In genomic region chr2:126645211-126645618, GRCh38 we compare ENCODE assay signal across 1 cellular context.
A peak's percentile ranks its signal among the peaks of the same experiment; 100 is the strongest.
TF ChIP-seq lines count a peak whose summit lies in the region.

No MANE protein-coding gene starts in this region.

TF ChIP-seq in K562, 482 proteins besides CTCF, POLR2A, EP300 and RAD21 (continues in another document):
- TF ChIP-seq ZNF586 (CRISPR knock-in tag; conservative IDR thresholded peaks at IDR 0.05) (no peak), CEBPG (CRISPR knock-in tag; IDR thresholded peaks at IDR 0.05) (no peak), CEBPG (tag; conservative IDR thresholded peaks at IDR 0.05 in 1 of 2, IDR thresholded peaks at IDR 0.05 in 1 of 2) (no peak), TFE3 (CRISPR knock-in tag; IDR thresholded peaks at IDR 0.05) (no peak), TBP (optimal IDR thresholded peaks at IDR 0.05; ENCODE audit: low read depth, low read length) (peak; percentile 48), NR2C1 (IDR thresholded peaks at IDR 0.05) (no peak), NR2C1 (tag; IDR thresholded peaks at IDR 0.05) (no peak), HNRNPH1 (optimal IDR thresholded peaks at IDR 0.05; ENCODE audit: low read depth, low read length) (no peak), TCF15 (CRISPR knock-in tag; IDR thresholded peaks at IDR 0.05) (no peak), NR2F6 (CRISPR knock-in tag; IDR thresholded peaks at IDR 0.05) (no peak), POLR2G (IDR thresholded peaks at IDR 0.05; ENCODE audit: low read depth, low read length) (no peak), NCOA2 (IDR thresholded peaks at IDR 0.05; ENCODE audit: partially characterized antibody in 2 of 2) (peak in 1 of 2 experiments; percentile 56), TCF7L2 (IDR thresholded peaks at IDR 0.05; ENCODE audit: low read depth, low read length) (no peak), SIX5 (IDR thresholded peaks at IDR 0.05; ENCODE audit: borderline replicate concordance in 1 of 2, insufficient read depth in 1 of 2, low read depth in 1 of 2, low read length in 2 of 2) (no peak), ATF7 (IDR thresholded peaks at IDR 0.05) (peak; percentile 73; the same call in 1 of the 2 replicates), TAF15 (IDR thresholded peaks at IDR 0.05; ENCODE audit: low read depth, low read length) (no peak), GTF3C2 (IDR thresholded peaks at IDR 0.05; ENCODE audit: borderline replicate concordance, extremely low read depth, insufficient read length) (no peak), ZNF134 (CRISPR knock-in tag; conservative IDR thresholded peaks at IDR 0.05) (no peak), KAT2B (IDR thresholded peaks at IDR 0.05; ENCODE audit: low read depth, low read length) (no peak), FOXJ2 (tag; IDR thresholded peaks at IDR 0.05) (no peak), ZKSCAN1 (IDR thresholded peaks at IDR 0.05; ENCODE audit: low read depth, low read length) (no peak; the same call in 1 of the 2 replicates), MBD1 (CRISPR knock-in tag; IDR thresholded peaks at IDR 0.05) (no peak), TCFL5 (CRISPR knock-in tag; conservative IDR thresholded peaks at IDR 0.05) (no peak), ZNF263 (CRISPR knock-in tag; IDR thresholded peaks at IDR 0.05; ENCODE audit: borderline replicate concordance) (no peak), PTTG1 (tag; IDR thresholded peaks at IDR 0.05; ENCODE audit: low read depth) (no peak), U2AF2 (optimal IDR thresholded peaks at IDR 0.05; ENCODE audit: low read depth, low read length) (no peak), RBM34 (IDR thresholded peaks at IDR 0.05; ENCODE audit: borderline replicate concordance, insufficient read depth, low read length) (no peak), CEBPB (tag; IDR thresholded peaks at IDR 0.05) (peak; percentile 39; the same call in 1 of the 2 replicates), L3MBTL2 (IDR thresholded peaks at IDR 0.05) (no peak), PTRF (tag; IDR thresholded peaks at IDR 0.05) (no peak), ZNF282 (CRISPR knock-in tag; IDR thresholded peaks at IDR 0.05) (no peak), MXI1 (IDR thresholded peaks at IDR 0.05; ENCODE audit: low read depth, low read length) (no peak), NKRF (IDR thresholded peaks at IDR 0.05; ENCODE audit: borderline replicate concordance) (no peak), ZC3H11A (IDR thresholded peaks at IDR 0.05; ENCODE audit: low read depth, low read length) (no peak), SLC30A9 (CRISPR knock-in tag; IDR thresholded peaks at IDR 0.05) (no peak), ZBTB33 (CRISPR knock-in tag; IDR thresholded peaks at IDR 0.05) (no peak), AFF4 (CRISPR knock-in tag; IDR thresholded peaks at IDR 0.05) (no peak), TEAD1 (CRISPR knock-in tag; IDR thresholded peaks at IDR 0.05) (no peak), FOXK1 (CRISPR knock-in tag; IDR thresholded peaks at IDR 0.05; ENCODE audit: borderline replicate concordance) (no peak), RBM17 (IDR thresholded peaks at IDR 0.05; ENCODE audit: borderline replicate concordance, low read depth, low read length) (no peak), ZNF551 (CRISPR knock-in tag; IDR thresholded peaks at IDR 0.05) (no peak), ZNF274 (IDR thresholded peaks at IDR 0.05; ENCODE audit: borderline replicate concordance, low read depth, low read length) (no peak), ZNF217 (CRISPR knock-in tag; IDR thresholded peaks at IDR 0.05) (no peak), ZKSCAN3 (CRISPR knock-in tag; IDR thresholded peaks at IDR 0.05) (no peak), GTF2F1 (IDR thresholded peaks at IDR 0.05; ENCODE audit: low read depth, low read length) (no peak), BCLAF1 (IDR thresholded peaks at IDR 0.05; ENCODE audit: borderline replicate concordance in 1 of 2, control insufficient read depth in 1 of 2, low read depth in 2 of 2, low read length in 1 of 2) (no peak), EP400 (IDR thresholded peaks at IDR 0.05) (peak; percentile 51; the same call in 1 of the 2 replicates), ZNF12 (CRISPR knock-in tag; IDR thresholded peaks at IDR 0.05) (no peak), RB1 (IDR thresholded peaks at IDR 0.05; ENCODE audit: low read depth) (no peak), NFE2 (IDR thresholded peaks at IDR 0.05; ENCODE audit: low read depth) (0 out of 2 replicates have a peak, but pooled peaks have one; percentile 29), PPARD (CRISPR knock-in tag; IDR thresholded peaks at IDR 0.05) (no peak), ZNF3 (CRISPR knock-in tag; IDR thresholded peaks at IDR 0.05) (no peak), IRF1 (CRISPR knock-in tag; IDR thresholded peaks at IDR 0.05; ENCODE audit: borderline replicate concordance) (no peak), RFX5 (IDR thresholded peaks at IDR 0.05; ENCODE audit: low read depth, low read length) (no peak)
